In the genomic region with DNA sequence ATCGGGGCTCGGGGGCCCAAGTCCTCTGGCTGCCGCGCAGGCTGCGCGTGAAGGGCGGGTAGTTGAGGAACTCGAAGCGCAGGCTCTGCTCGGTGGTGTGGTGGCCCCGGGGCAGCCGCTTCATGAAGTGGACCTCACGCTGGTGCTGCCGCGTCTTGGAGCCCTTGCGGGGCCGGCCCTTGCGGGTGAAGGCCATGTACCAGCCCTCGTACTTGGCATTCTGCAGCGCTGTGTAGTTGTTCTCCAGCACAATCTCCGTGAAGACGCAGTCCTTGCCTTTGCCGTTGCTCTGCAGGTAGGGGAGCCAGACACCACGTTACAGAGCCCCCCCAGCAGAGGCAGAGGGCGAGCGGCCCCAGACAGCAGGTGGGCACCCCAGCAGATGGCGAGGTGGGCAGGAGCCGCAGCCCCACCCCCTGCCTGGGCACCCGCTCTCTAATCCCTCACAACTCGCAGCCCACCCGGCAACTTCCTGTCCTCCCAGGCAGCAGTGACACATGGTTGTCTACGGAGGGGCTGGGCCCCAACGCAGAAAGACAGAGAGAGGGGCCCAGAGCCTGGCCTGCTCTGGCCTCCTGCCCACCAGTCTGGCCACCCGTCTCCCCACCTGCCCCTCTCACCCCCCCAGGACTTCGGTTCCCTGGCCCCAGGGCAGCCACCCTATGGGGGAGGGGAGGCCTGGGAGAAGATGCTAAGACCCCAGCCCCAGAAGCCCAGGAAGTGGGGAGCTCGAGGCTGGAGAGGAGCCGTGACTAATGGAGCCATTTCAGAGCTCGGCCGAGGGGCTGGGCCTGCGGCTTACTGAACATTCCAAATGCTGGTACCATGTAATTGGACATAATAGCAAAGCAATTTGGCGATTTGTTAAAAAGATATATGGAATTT, we compare ENCODE assay signal across 33 cellular contexts. TPM values are rescaled to one million over a fixed set of nuclear protein-coding genes. Genes with fewer than 3 reads are reported as not detected.
"Had no signal": no experiment of that assay in that cellular context is flagged by ENCODE, and none has a peak within 500 bp of the region (broad histone marks: within the 10 kb centered on the region; RNA-seq: fewer than 3 reads in every experiment).

No MANE protein-coding gene starts in this region.

- H3K9me3 Mint-ChIP-seq: activated CD4-positive, alpha-beta memory T cell treated with anti-CD3 and anti-CD28 coated beads for 36 hours; activated CD4-positive, alpha-beta T cell treated with anti-CD3 and anti-CD28 coated beads, Interleukin-2, amount 10 ng/mL, durations not matched to agents 24 days and 14 days; activated T-helper 1 cell treated with anti-CD3 and anti-CD28 coated beads, Interleukin-12 subunit alpha, Interleukin-12 subunit beta, Interleukin-2, Interleukin-4 antibody, amounts not matched to agents 30 ng/mL and 10 ng/mL and 1 ng/mL, durations not matched to agents 14 hours and 24 hours and 36 hours; central memory CD8-positive, alpha-beta T cell; natural killer cell; neural progenitor cell had no signal

- H3K27ac ChIP-seq: epithelial cell of prostate, esophagus squamous epithelium, heart right ventricle, lower lobe of right lung, neural progenitor cell, spleen had no signal

- H3K36me3 ChIP-seq: esophagus squamous epithelium, heart right ventricle, lower lobe of right lung, neural progenitor cell, spleen had no signal

- H3K36me3 Mint-ChIP-seq: activated CD4-positive, alpha-beta memory T cell treated with anti-CD3 and anti-CD28 coated beads for 36 hours; natural killer cell; neural progenitor cell had no signal

- H3K4me3 ChIP-seq: esophagus squamous epithelium, heart right ventricle, lower lobe of right lung, neural progenitor cell, spleen had no signal

- H3K4me1 Mint-ChIP-seq: activated CD4-positive, alpha-beta T cell treated with anti-CD3 and anti-CD28 coated beads, Interleukin-2, amount 10 ng/mL, durations not matched to agents 24 days and 14 days had no signal

- H3K9me3 ChIP-seq: esophagus squamous epithelium, heart right ventricle, lower lobe of right lung, spleen had no signal

- H3K4me3 Mint-ChIP-seq: activated CD4-positive, alpha-beta memory T cell treated with anti-CD3 and anti-CD28 coated beads for 36 hours; activated CD4-positive, alpha-beta T cell treated with anti-CD3 and anti-CD28 coated beads, Interleukin-2, amount 10 ng/mL, durations not matched to agents 24 days and 14 days; activated T-helper 1 cell treated with anti-CD3 and anti-CD28 coated beads, Interleukin-12 subunit alpha, Interleukin-12 subunit beta, Interleukin-2, Interleukin-4 antibody, amounts not matched to agents 30 ng/mL and 10 ng/mL and 1 ng/mL, durations not matched to agents 14 hours and 24 hours and 36 hours; central memory CD8-positive, alpha-beta T cell; natural killer cell; T-helper 17 cell had no signal

- H3K27ac Mint-ChIP-seq: activated CD4-positive, alpha-beta memory T cell treated with anti-CD3 and anti-CD28 coated beads for 36 hours; activated CD4-positive, alpha-beta T cell treated with anti-CD3 and anti-CD28 coated beads, Interleukin-2, amount 10 ng/mL, durations not matched to agents 24 days and 14 days; activated T-helper 1 cell treated with anti-CD3 and anti-CD28 coated beads, Interleukin-12 subunit alpha, Interleukin-12 subunit beta, Interleukin-2, Interleukin-4 antibody, amounts not matched to agents 30 ng/mL and 10 ng/mL and 1 ng/mL, durations not matched to agents 14 hours and 24 hours and 36 hours; natural killer cell; neural progenitor cell; T-helper 17 cell had no signal

- DNase-seq: activated CD4-positive, alpha-beta memory T cell treated with anti-CD3 and anti-CD28 coated beads for 36 hours; activated CD4-positive, alpha-beta T cell treated with anti-CD3 and anti-CD28 coated beads, Interleukin-2, amount 10 ng/mL, durations not matched to agents 24 days and 14 days; activated CD4-positive, CD25-positive, alpha-beta regulatory T cell treated with anti-CD3 and anti-CD28 coated beads, Interleukin-2, amount 50 U/mL, for 72 hours; activated CD8-positive, alpha-beta memory T cell treated with anti-CD3 and anti-CD28 coated beads, Interleukin-2, amount 50 U/mL, for 4 hours; activated gamma-delta T cell treated with Interleukin-2 at 50 U/mL for 16 hours; activated naive CD4-positive, alpha-beta T cell treated with anti-CD3 and anti-CD28 coated beads, Interleukin-2, amount 50 U/mL, for 16 hours; activated T-cell treated with anti-CD3 and anti-CD28 coated beads, Interleukin-2, amount 50 U/mL, for 1 hour; amniotic stem cell; dermis blood vessel endothelial cell; effector CD4-positive, alpha-beta T cell; esophagus squamous epithelium; foreskin melanocyte; heart right ventricle; kidney glomerular epithelial cell; lower lobe of right lung; mesenchymal stem cell; natural killer cell; right cardiac atrium; spleen; stimulated activated naive CD8-positive, alpha-beta T cell treated with anti-CD3 and anti-CD28 coated beads, Interleukin-15, Interleukin-2, amounts not matched to agents 100 U/mL and 50 U/mL, for 24 hours; T-helper 17 cell; T1000 had no signal

RNA-seq across cellular contexts. Expression of gene FGF8, which starts 5.3 kb away (rescaled TPM):
- total RNA-seq: activated CD4-positive, alpha-beta memory T cell treated with anti-CD3 and anti-CD28 coated beads for 36 hours; activated CD8-positive, alpha-beta memory T cell treated with anti-CD3 and anti-CD28 coated beads for 36 hours; activated T-helper 1 cell treated with anti-CD3 and anti-CD28 coated beads, Interleukin-12 subunit alpha, Interleukin-12 subunit beta, Interleukin-2, Interleukin-4 antibody, amounts not matched to agents 30 ng/mL and 10 ng/mL and 1 ng/mL, durations not matched to agents 14 hours and 24 hours and 36 hours; dermis blood vessel endothelial cell; esophagus squamous epithelium; glomerular endothelial cell; left lobe of liver; lower lobe of right lung; mononuclear cell; natural killer cell; right cardiac atrium; spleen; subcutaneous adipose tissue; T-helper 17 cell; urinary bladder had no signal
- polyA plus RNA-seq: heart right ventricle, right cardiac atrium, thymus, urinary bladder had no signal
